Comparison of ENCODE assay signal across 8 cellular contexts in the genomic region with DNA sequence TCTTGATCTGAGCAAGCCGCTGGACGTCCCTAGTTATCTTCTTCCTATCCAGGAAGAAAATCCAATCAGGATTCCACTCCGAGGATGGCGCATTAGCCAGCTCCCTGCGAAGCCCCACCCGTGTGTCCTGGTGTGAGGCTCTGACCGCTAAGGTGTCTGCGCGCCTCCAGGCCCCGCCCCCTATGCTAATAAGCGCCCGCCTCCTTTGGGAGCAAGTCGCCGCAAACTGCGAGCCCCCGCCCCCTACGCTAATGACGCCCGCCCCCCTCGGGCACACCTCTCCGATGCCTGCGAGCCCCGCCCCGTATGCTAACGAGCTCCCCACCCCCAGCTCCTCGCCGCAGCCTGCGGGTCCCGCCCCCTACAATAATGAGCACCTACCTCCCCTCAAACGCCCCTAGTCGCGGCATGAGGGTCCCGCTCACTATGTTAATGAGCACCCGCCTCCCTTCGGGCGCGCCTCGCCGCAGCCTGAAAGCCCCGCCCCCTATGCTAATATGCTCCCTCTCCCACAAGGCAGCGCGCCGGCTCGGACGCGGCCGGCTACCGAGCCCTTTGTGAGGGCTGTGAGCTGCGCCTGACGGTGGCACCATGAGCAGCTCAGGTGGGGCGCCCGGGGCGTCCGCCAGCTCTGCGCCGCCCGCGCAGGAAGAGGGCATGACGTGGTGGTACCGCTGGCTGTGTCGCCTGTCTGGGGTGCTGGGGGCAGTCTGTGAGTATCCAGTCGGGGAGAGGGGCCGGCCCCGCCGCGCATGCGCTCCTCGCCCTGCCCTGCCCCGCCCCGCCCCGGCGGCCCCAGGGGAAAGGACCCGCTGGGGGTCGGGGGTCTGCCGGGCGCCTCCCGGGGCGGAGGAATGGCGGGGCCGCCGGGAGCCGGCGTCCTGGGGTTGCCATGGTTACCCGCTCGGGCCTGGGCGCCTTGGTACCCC. TPM values are rescaled to one million over a fixed set of nuclear protein-coding genes. Genes with fewer than 3 reads are reported as not detected.
DNase-seq lines count a peak whose midpoint lies in the region; ATAC-seq, FAIRE-seq and TF ChIP-seq lines count a peak whose summit lies in the region.

A gene (plus strand): TSS at position 503 of the 929 bp plus-strand sequence. CDS start 89 bp downstream, at position 592.

- no peaks in the 10 kb centered on the region for H3K9me3 ChIP-seq in OCI-LY7 (ENCODE audit: low read length)
- no peaks in the 10 kb centered on the region for H3K9me3 ChIP-seq in mucosa of rectum (ENCODE audit: control insufficient read depth in 2 of 2, low read length in 2 of 2)

- no peaks in the 10 kb centered on the region for H3K27me3 Mint-ChIP-seq in IgD-negative memory B cell

- BruUV-seq in OCI-LY7 (replicated peaks; lab: Mats Ljungman, UMichigan): no TSS peak

- intact Hi-C loops in OCI-LY7 (cut with micrococcal nuclease; ENCODE audit: unreplicated experiment): loop anchor here (1.0 to 5.0 kb wide), 3 partner anchors 19 to 102 kb away; a partner anchor contains a TSS

- H3K4me1 ChIP-seq in OCI-LY7 (ENCODE audit: insufficient read depth, low read length, poor library complexity, severe bottlenecking): peaks cover 51% of the 10 kb centered on the region
- H3K4me1 ChIP-seq in mucosa of rectum (ENCODE audit: control insufficient read depth in 2 of 2, insufficient read depth in 2 of 2, low read length in 2 of 2): peaks cover 16% of the 10 kb centered on the region in 2 donors

- CTCF ChIA-PET in OCI-LY7 (lab: Charles Lee; ENCODE audit: unreplicated experiment): interaction anchor here (0.6 to 1.7 kb wide), 5 partner anchors 20 to 384 kb away, joined by 3 to 8 read pairs (median 3); a partner anchor contains a TSS

- peak; percentile 74 for ATAC-seq in GM21528 (IDR thresholded peaks at IDR 0.05; ENCODE audit: low FRiP score, unreplicated experiment)

- TF ChIP-seq CTCF in D721Med (IDR thresholded peaks at IDR 0.05; ENCODE audit: insufficient read depth, missing control alignments): no peak
- no peak for TF ChIP-seq CTCF in OCI-LY7 (conservative IDR thresholded peaks at IDR 0.05; ENCODE audit: low read length)

- POLR2A ChIA-PET in OCI-LY7 (lab: Charles Lee): interaction anchor here (0.7 to 1.4 kb wide), 11 partner anchors 16 to 1711 kb away, joined by 3 to 6 read pairs (median 4); a partner anchor contains a TSS

- H3K27me3 ChIP-seq in mucosa of rectum (ENCODE audit: control insufficient read depth in 2 of 2, insufficient read depth in 2 of 2, low read length in 2 of 2): no peaks in the 10 kb centered on the region

- peak within 1 kb of the TSS; percentile 77 for H3K27ac ChIP-seq in OCI-LY7 (ENCODE audit: low read depth, low read length, poor library complexity, severe bottlenecking)
- H3K27ac ChIP-seq in mucosa of rectum (ENCODE audit: low read depth in 2 of 2, low read length in 2 of 2): peak within 1 kb of the TSS; percentile 96 to 99

- no peaks in the 10 kb centered on the region for H3K36me3 Mint-ChIP-seq in IgD-negative memory B cell

- DNase-seq in D721Med (ENCODE audit: insufficient read length, low spot score): peak; percentile 99
- peak; percentile 96 for DNase-seq in OCI-LY7 (ENCODE audit: low spot score)
- peak; percentile 90 for DNase-seq in activated T-cell treated with anti-CD3 and anti-CD28 coated beads, Interleukin-2, amount 50 U/mL, for 1 hour
- peak; percentile 92 to 94 for DNase-seq in erythroblast (lab: John Stamatoyannopoulos, UW)
- peak; percentile 87 for DNase-seq in stimulated activated CD8-positive, alpha-beta memory T cell treated with anti-CD3 and anti-CD28 coated beads, Interleukin-4, amount 100 ng/mL, for 24 hours (ENCODE audit: low read depth)

- no peaks in the 10 kb centered on the region for H3K79me2 ChIP-seq in OCI-LY7 (ENCODE audit: insufficient read depth, low read depth, low read length)

- peak within 1 kb of the TSS; percentile 86 to 94 for H3K9ac ChIP-seq in mucosa of rectum (ENCODE audit: low read depth in 1 of 2, low read length in 2 of 2)

- peak within 1 kb of the TSS; percentile 87 to 98 (median 98) for H3K4me3 Mint-ChIP-seq in IgD-negative memory B cell

- H3K4me2 ChIP-seq in OCI-LY7 (ENCODE audit: low read length): peak within 1 kb of the TSS; percentile 93

- no peaks in the 10 kb centered on the region for H3K9me2 ChIP-seq in OCI-LY7 (ENCODE audit: insufficient read depth, low read length)

- no peaks in the 10 kb centered on the region for H4K20me1 ChIP-seq in OCI-LY7 (ENCODE audit: insufficient read depth, low read length)

- no peaks in the 10 kb centered on the region for H3K36me3 ChIP-seq in OCI-LY7 (ENCODE audit: insufficient read depth, low read length)
- peaks cover 5 to 10% of the 10 kb centered on the region in 2 donors for H3K36me3 ChIP-seq in mucosa of rectum (ENCODE audit: control insufficient read depth in 2 of 2, insufficient read depth in 2 of 2, low read length in 2 of 2)

- H3K4me1 Mint-ChIP-seq in IgD-negative memory B cell: peaks cover 16 to 22% (median 20%) of the 10 kb centered on the region in 3 donors

- no peak for FAIRE-seq in D721Med (lab: Jason Lieb, UNC)

- H3K27ac Mint-ChIP-seq in IgD-negative memory B cell: peak within 1 kb of the TSS; percentile 95 to 98 (median 97)

- H3K9me3 Mint-ChIP-seq in IgD-negative memory B cell: no peaks in the 10 kb centered on the region

- peak within 1 kb of the TSS; percentile 73 for H2AFZ ChIP-seq in OCI-LY7 (ENCODE audit: low read length)

- no peak for TF ChIP-seq POLR2A in erythroblast (IDR thresholded peaks at IDR 0.05; ENCODE audit: low read length)

- H3K4me3 ChIP-seq in OCI-LY7 (ENCODE audit: low read depth, low read length, poor library complexity, severe bottlenecking): peak within 1 kb of the TSS; percentile 74
- peak within 1 kb of the TSS; percentile 76 to 92 for H3K4me3 ChIP-seq in mucosa of rectum (ENCODE audit: low read length in 2 of 2)

RNA-seq across cellular contexts. Expression of the gene that starts here (rescaled TPM):
- polyA plus RNA-seq in IgD-negative memory B cell: 15.9 TPM
- total RNA-seq in OCI-LY7 (2014; rRNA removed; shearing (Covaris generic)): 14.9 and 17.2 TPM in 2 replicates
- total RNA-seq in OCI-LY7 (2022): 16.7 and 19.2 TPM in 2 replicates

Comparison
In these comparisons a context has a peak if more than half of its experiments do, and no peak if none do; other contexts are left out.
1. Peak in every context shown above with its lines: DNase-seq, ATAC-seq, H3K4me3 ChIP-seq and H3K27ac ChIP-seq.